In genomic region chr7:112572669-112573301, GRCh38 we compare ENCODE assay signal across 11 cellular contexts.
DNase-seq lines count a peak whose midpoint lies in the region; ATAC-seq, FAIRE-seq and TF ChIP-seq lines count a peak whose summit lies in the region.
"Had no signal": no experiment of that assay in that cellular context is flagged by ENCODE, and none has a peak within 500 bp of the region (broad histone marks: within the 10 kb centered on the region; RNA-seq: fewer than 3 reads in every experiment).

No MANE protein-coding gene starts in this region.

- H3K4me2 ChIP-seq in BLaER1 treated with 17β-estradiol and CSF1 and Interleukin-3, amounts not matched to agents 10 nM and 100 nM: peak overlapping the region in 6 of 11 experiments; percentile 1 to 56 (median 34); a peak in 8 of 22 replicates
- peak overlapping the region; percentile 21; the same call in 1 of the 2 replicates for H3K4me2 ChIP-seq in OCI-LY1 (ENCODE audit: low read length)

- H2AFZ ChIP-seq in OCI-LY1 (ENCODE audit: low read length): no peak overlapping the region

- no peak for ATAC-seq in GM19397 (IDR thresholded peaks at IDR 0.05; ENCODE audit: unreplicated experiment)

- no peaks in the 10 kb centered on the region for H3K36me3 ChIP-seq in BLaER1 treated with 17β-estradiol and CSF1 and Interleukin-3, amounts not matched to agents 10 nM and 100 nM
- no peaks in the 10 kb centered on the region for H3K36me3 ChIP-seq in OCI-LY1 (ENCODE audit: insufficient read depth, low read length)
- H3K36me3 ChIP-seq: uterus had no signal

- H3K27ac ChIP-seq in BLaER1 treated with 17β-estradiol and CSF1 and Interleukin-3, amounts not matched to agents 10 nM and 100 nM: no peak overlapping the region
- H3K27ac ChIP-seq in OCI-LY1 (ENCODE audit: low read depth, low read length, poor library complexity, severe bottlenecking): peak overlapping the region; percentile 76
- H3K27ac ChIP-seq: uterus had no signal

- H3K27me3 ChIP-seq in BLaER1 treated with 17β-estradiol and CSF1 and Interleukin-3, amounts not matched to agents 10 nM and 100 nM: no peaks in the 10 kb centered on the region
- H3K27me3 ChIP-seq in OCI-LY1 (ENCODE audit: insufficient read depth, low read length): no peaks in the 10 kb centered on the region
- H3K27me3 ChIP-seq: uterus had no signal

- no peak for FAIRE-seq in GM12891 (lab: Jason Lieb, UNC)
- FAIRE-seq: TTC549 had no signal

- peaks cover 0 to 24% (median 7%) of the 10 kb centered on the region in 10 experiments; a peak in 9 of 20 replicates for H3K4me1 ChIP-seq in BLaER1 treated with 17β-estradiol and CSF1 and Interleukin-3, amounts not matched to agents 10 nM and 100 nM
- peaks cover 30% of the 10 kb centered on the region for H3K4me1 ChIP-seq in OCI-LY1 (ENCODE audit: insufficient read depth, low read length, severe bottlenecking)
- H3K4me1 ChIP-seq: uterus had no signal

- TF ChIP-seq POLR2A in GM12891 (IDR thresholded peaks at IDR 0.05; ENCODE audit: low read depth, low read length): no peak

- no peaks in the 10 kb centered on the region for H3K79me2 ChIP-seq in OCI-LY1 (ENCODE audit: insufficient read depth, low read length)

- no peak overlapping the region for H3K4me3 ChIP-seq in BLaER1 treated with 17β-estradiol and CSF1 and Interleukin-3, amounts not matched to agents 10 nM and 100 nM
- peak overlapping the region; percentile 1 for H3K4me3 ChIP-seq in OCI-LY1 (ENCODE audit: low read depth, low read length, poor library complexity, severe bottlenecking)
- H3K4me3 ChIP-seq: uterus had no signal

- H3K9me3 ChIP-seq in BLaER1 treated with 17β-estradiol and CSF1 and Interleukin-3, amounts not matched to agents 10 nM and 100 nM (replicated peaks in 1 of 11): peaks cover 14 to 35% (median 27%) of the 10 kb centered on the region in 11 experiments
- peaks cover 2% of the 10 kb centered on the region; the same call in 1 of the 2 replicates for H3K9me3 ChIP-seq in OCI-LY1 (ENCODE audit: low read length)
- H3K9me3 ChIP-seq: uterus had no signal

- H4K20me1 ChIP-seq in BLaER1 treated with 17β-estradiol and CSF1 and Interleukin-3, amounts not matched to agents 10 nM and 100 nM: no peaks in the 10 kb centered on the region
- H4K20me1 ChIP-seq in OCI-LY1 (ENCODE audit: insufficient read depth, low read length): no peaks in the 10 kb centered on the region

- no peaks in the 10 kb centered on the region for H3K9me2 ChIP-seq in OCI-LY1 (ENCODE audit: low read depth, low read length)

- in situ Hi-C loops in KBM-7 (cut with MboI; ENCODE audit: low pct_unique_long_range_greater_than_20kb, low sequenced_read_pairs): loop anchor here (25.0 kb wide), 1 partner anchor 315 kb away; no protein-coding TSS in a partner anchor

- DNase-seq in KBM-7 (peak; percentile 43), left kidney (ENCODE audit: low read depth, low spot score) (peak; percentile 27), T-helper 9 cell (no peak), GM12891 (ENCODE audit: insufficient read length, low spot score) (no peak), islet precursor cell (no peak)
- DNase-seq: effector CD8-positive, alpha-beta T cell; uterus had no signal

- no peak for TF ChIP-seq CTCF in OCI-LY1 (IDR thresholded peaks at IDR 0.05; ENCODE audit: low read length)

- no peak overlapping the region for H3K9ac ChIP-seq in BLaER1 treated with 17β-estradiol and CSF1 and Interleukin-3, amounts not matched to agents 10 nM and 100 nM
- H3K9ac ChIP-seq in OCI-LY1 (ENCODE audit: low read length): no peak overlapping the region

- H3F3A ChIP-seq in OCI-LY1 (ENCODE audit: insufficient read depth, low read length): no peaks in the 10 kb centered on the region

TF ChIP-seq in GM12891, 5 proteins besides CTCF, POLR2A, EP300 and RAD21:
- TF ChIP-seq POU2F2 (IDR thresholded peaks at IDR 0.05; ENCODE audit: low read depth, low read length): no peak
- TF ChIP-seq PAX5 (IDR thresholded peaks at IDR 0.05; ENCODE audit: insufficient read depth, low read length, severe bottlenecking): no peak
- TF ChIP-seq POLR2AphosphoS5 (IDR thresholded peaks at IDR 0.05; ENCODE audit: low read depth, low read length): no peak
- TF ChIP-seq TAF1 (IDR thresholded peaks at IDR 0.05; ENCODE audit: low read depth, low read length): no peak
- TF ChIP-seq SPI1 (IDR thresholded peaks at IDR 0.05; ENCODE audit: low read depth, low read length): no peak

Comparison
In these comparisons a context has a peak if more than half of its experiments do, and no peak if none do; other contexts are left out.
1. DNase-seq: peak in KBM-7 (single experiment) and left kidney (single experiment); none in T-helper 9 cell (single experiment), GM12891 (single experiment) and islet precursor cell (single experiment).